ENCODE assay signal across 8 cellular contexts in genomic region chr10:121927841-121928527, GRCh38. TPM values are rescaled to one million over a fixed set of nuclear protein-coding genes. Genes with fewer than 3 reads are reported as not detected.
DNase-seq lines count a peak whose midpoint lies in the region; ATAC-seq and TF ChIP-seq lines count a peak whose summit lies in the region.

ATE1 (minus strand) TSS chr10:121928031; CDS start chr10:121927949, 82 bp downstream.

- H3K27ac Mint-ChIP-seq in naive B cell, result peak within 1 kb of the TSS; percentile 95 to 99 (median 96)
- H3K27ac Mint-ChIP-seq in stimulated activated effector memory CD8-positive, alpha-beta T cell treated with anti-CD3 and anti-CD28 coated beads, Interleukin-12 subunit alpha, Interleukin-12 subunit beta, amount 100 ng/mL, for 72 hours, result peak within 1 kb of the TSS; percentile 97

- H3K4me3 ChIP-seq in KMS-11 (IDR thresholded peaks at IDR 0.05; ENCODE audit: insufficient read depth, low read depth, low read length), result no peak within 1 kb of the TSS

- peak within 1 kb of the TSS; percentile 96 for H3K4me2 ChIP-seq in KMS-11

- ATAC-seq in GM21737 (IDR thresholded peaks at IDR 0.05; ENCODE audit: unreplicated experiment) (peak; percentile 84), naive B cell (ENCODE audit: low read depth in 2 of 2) (peak; percentile 95)
- ATAC-seq in stimulated activated effector memory CD8-positive, alpha-beta T cell treated with anti-CD3 and anti-CD28 coated beads, Interleukin-12 subunit alpha, Interleukin-12 subunit beta, amount 100 ng/mL, for 72 hours, result peak; percentile 97

- no peaks in the 10 kb centered on the region for H3K9me3 Mint-ChIP-seq in naive B cell
- no peaks in the 10 kb centered on the region for H3K9me3 Mint-ChIP-seq in stimulated activated effector memory CD8-positive, alpha-beta T cell treated with anti-CD3 and anti-CD28 coated beads, Interleukin-12 subunit alpha, Interleukin-12 subunit beta, amount 100 ng/mL, for 72 hours

- H3K27ac ChIP-seq in KMS-11, result peak within 1 kb of the TSS; percentile 85

- peak; percentile 79 for DNase-seq in DMS79 treated with DMSO at 0.1 percent for 48 hours (lab: John Stamatoyannopoulos, UW)
- DNase-seq in RPMI8226, result peak; percentile 79
- peak; percentile 65 to 69 for DNase-seq in activated T-helper 1 cell treated with anti-CD3 and anti-CD28 coated beads, Interleukin-2, amount 50 U/mL, for 16 hours (ENCODE audit: low read depth in 1 of 2, low spot score in 1 of 2)
- DNase-seq in fibroblast of gingiva (ENCODE audit: low read depth), result peak; percentile 91
- peak; percentile 81 for DNase-seq in naive B cell
- DNase-seq in stimulated activated effector memory CD8-positive, alpha-beta T cell treated with anti-CD3 and anti-CD28 coated beads, Interleukin-12 subunit alpha, Interleukin-12 subunit beta, amount 100 ng/mL, for 72 hours (ENCODE audit: low spot score in 2 of 2), result peak; percentile 70 to 89

- H3K4me1 ChIP-seq in KMS-11 (ENCODE audit: low read depth, poor library complexity, severe bottlenecking), result peaks cover 12% of the 10 kb centered on the region

- no peaks in the 10 kb centered on the region for H3K27me3 ChIP-seq in KMS-11 (ENCODE audit: insufficient read depth, low read depth)

- peak within 1 kb of the TSS; percentile 97 for H3K9ac ChIP-seq in KMS-11

- no peaks in the 10 kb centered on the region for H4K20me1 ChIP-seq in KMS-11 (ENCODE audit: insufficient read depth)

- no peak for TF ChIP-seq CTCF in KMS-11 (conservative IDR thresholded peaks at IDR 0.05; ENCODE audit: low read depth, low read length)

- no peaks in the 10 kb centered on the region for H3K36me3 Mint-ChIP-seq in naive B cell
- H3K36me3 Mint-ChIP-seq in stimulated activated effector memory CD8-positive, alpha-beta T cell treated with anti-CD3 and anti-CD28 coated beads, Interleukin-12 subunit alpha, Interleukin-12 subunit beta, amount 100 ng/mL, for 72 hours, result peaks cover 18% of the 10 kb centered on the region

- H3K27me3 Mint-ChIP-seq in naive B cell, result no peaks in the 10 kb centered on the region

- H3K36me3 ChIP-seq in KMS-11 (ENCODE audit: insufficient read depth), result no peaks in the 10 kb centered on the region

- H3K79me2 ChIP-seq in KMS-11 (ENCODE audit: insufficient read depth, low read depth), result peaks cover 24% of the 10 kb centered on the region; the same call in 1 of the 2 replicates

- peak within 1 kb of the TSS; percentile 95 for H2AFZ ChIP-seq in KMS-11 (ENCODE audit: low read depth)

- H3K4me1 Mint-ChIP-seq in naive B cell, result peaks cover 19 to 31% (median 25%) of the 10 kb centered on the region in 3 donors
- H3K4me1 Mint-ChIP-seq in stimulated activated effector memory CD8-positive, alpha-beta T cell treated with anti-CD3 and anti-CD28 coated beads, Interleukin-12 subunit alpha, Interleukin-12 subunit beta, amount 100 ng/mL, for 72 hours, result peaks cover 23% of the 10 kb centered on the region

- peak within 1 kb of the TSS; percentile 91 to 97 (median 94) for H3K4me3 Mint-ChIP-seq in naive B cell
- peak within 1 kb of the TSS; percentile 87 for H3K4me3 Mint-ChIP-seq in stimulated activated effector memory CD8-positive, alpha-beta T cell treated with anti-CD3 and anti-CD28 coated beads, Interleukin-12 subunit alpha, Interleukin-12 subunit beta, amount 100 ng/mL, for 72 hours

RNA-seq across cellular contexts. Expression of gene ATE1, which starts in this region (rescaled TPM):
- 10 to 100 TPM; 26.2 to 31.3 (median 30.8) TPM for polyA plus RNA-seq in naive B cell (ENCODE audit: low read depth in 6 of 6)
